ENCODE assay signal across 33 cellular contexts in the genomic region with DNA sequence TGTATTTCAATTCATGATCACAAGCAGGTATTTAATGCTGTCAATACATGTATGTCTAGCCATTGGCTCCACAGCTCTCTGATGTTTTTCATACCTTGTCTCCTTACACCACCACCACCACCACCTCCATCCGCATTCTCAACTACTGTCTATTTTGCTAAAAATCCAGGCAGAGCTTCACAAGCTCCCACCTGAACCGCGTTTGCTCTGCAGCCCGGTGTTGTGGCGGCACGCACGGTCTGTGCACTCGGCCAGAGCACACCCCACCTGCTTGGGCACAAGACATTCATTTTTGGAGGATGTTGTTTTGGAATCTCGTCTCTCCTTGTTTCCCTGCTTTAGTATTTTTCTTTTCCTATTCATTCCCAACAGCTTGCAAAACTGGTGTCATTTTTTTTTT. TPM values are rescaled to one million over a fixed set of nuclear protein-coding genes. Genes with fewer than 3 reads are reported as not detected.
"Had no signal": no experiment of that assay in that cellular context is flagged by ENCODE, and none has a peak within 500 bp of the region (broad histone marks: within the 10 kb centered on the region; RNA-seq: fewer than 3 reads in every experiment).

No MANE protein-coding gene starts in this region.

- H3K27ac ChIP-seq: KMS-11 had no signal

- H3K36me3 ChIP-seq: MG63 had no signal

- H3K4me3 ChIP-seq: MG63 had no signal

- DNase-seq: Karpas-422, Kasumi-1, MG63, MM.1S, MV-4-11, NCI-H1048, NCI-H1092, NCI-H1092 treated with DMSO at 0.1 percent for 48 hours, NCI-H1105, NCI-H1105 treated with DMSO at 0.1 percent for 48 hours, NCI-H1417, NCI-H1417 treated with DMSO at 0.1 percent for 48 hours, NCI-H1436, NCI-H1436 treated with DMSO at 0.1 percent for 48 hours, NCI-H146, NCI-H1694 treated with DMSO at 0.1 percent for 48 hours, NCI-H187, NCI-H187 treated with DMSO at 0.1 percent for 48 hours, NCI-H1930, NCI-H2029 treated with DMSO at 0.1 percent for 48 hours, NCI-H2081, NCI-H2081 treated with DMSO at 0.1 percent for 48 hours, NCI-H2107, NCI-H2171, NCI-H2227 treated with DMSO at 0.1 percent for 48 hours, NCI-H226, NCI-H345, NCI-H446 treated with DMSO at 0.1 percent for 48 hours, NCI-H510A had no signal

- H3K9me3 ChIP-seq: MG63 had no signal

RNA-seq across cellular contexts. Expression of a gene that starts 37.6 kb away (rescaled TPM):
- total RNA-seq: LHCN-M2, M059J, MCF 10A had no signal
